8 cellular contexts compared by ENCODE assay signal in genomic region chr20:5056801-5057599, GRCh38. TPM values are rescaled to one million over a fixed set of nuclear protein-coding genes. Genes with fewer than 3 reads are reported as not detected.
DNase-seq lines count a peak whose midpoint lies in the region; ATAC-seq, FAIRE-seq and TF ChIP-seq lines count a peak whose summit lies in the region.

No MANE protein-coding gene starts in this region.

- H3K4me3 Mint-ChIP-seq in activated CD4-positive, alpha-beta memory T cell treated with anti-CD3 and anti-CD28 coated beads, Interleukin-2, amount 10 ng/mL, durations not matched to agents 7 days and 5 days = no peak overlapping the region

- ATAC-seq in pancreas (peak in 3 of 4 donors; percentile 48 to 82 (median 81)), HG03139 (IDR thresholded peaks at IDR 0.05; ENCODE audit: unreplicated experiment) (no peak)

- H3K9me3 Mint-ChIP-seq in activated CD4-positive, alpha-beta memory T cell treated with anti-CD3 and anti-CD28 coated beads, Interleukin-2, amount 10 ng/mL, durations not matched to agents 7 days and 5 days = no peaks in the 10 kb centered on the region

- intact Hi-C loops in pancreas (cut with DNase I) = no loop called here

- peak overlapping the region; percentile 88 for H3K27ac Mint-ChIP-seq in activated CD4-positive, alpha-beta memory T cell treated with anti-CD3 and anti-CD28 coated beads, Interleukin-2, amount 10 ng/mL, durations not matched to agents 7 days and 5 days

- peaks cover 31% of the 10 kb centered on the region for H3K4me1 Mint-ChIP-seq in activated CD4-positive, alpha-beta memory T cell treated with anti-CD3 and anti-CD28 coated beads, Interleukin-2, amount 10 ng/mL, durations not matched to agents 7 days and 5 days

- CTCF ChIA-PET in activated CD4-positive, alpha-beta memory T cell treated with anti-CD3 and anti-CD28 coated beads, Interleukin-2, amount 10 ng/mL, durations not matched to agents 7 days and 5 days (lab: Charles Lee) = interaction anchor here (0.5 to 4.2 kb wide), 35 partner anchors 8 to 1447 kb away, joined by 3 to 112 read pairs (median 5); partner anchors contain the start of genes CDS2 and SLC23A2

- peak; percentile 61 for TF ChIP-seq CTCF in epithelial cell of proximal tubule (conservative IDR thresholded peaks at IDR 0.05; ENCODE audit: low read depth, low read length)
- no peak for TF ChIP-seq CTCF in pancreas (IDR thresholded peaks at IDR 0.05)

- DNase-seq in GM18507 (ENCODE audit: extremely low spot score, insufficient read length, low read depth) (no peak), NAMALWA (ENCODE audit: low spot score) (peak; percentile 80), epithelial cell of proximal tubule (ENCODE audit: low read depth) (no peak), pancreas (peak in 2 of 6 donors; percentile 28 to 48), cortex of kidney (lab: John Stamatoyannopoulos, UW) (no peak), NCI-H1092 treated with DMSO at 0.1 percent for 48 hours (lab: John Stamatoyannopoulos, UW) (no peak)
- peak; percentile 79 for DNase-seq in activated CD4-positive, alpha-beta memory T cell treated with anti-CD3 and anti-CD28 coated beads, Interleukin-2, amount 10 ng/mL, durations not matched to agents 7 days and 5 days

- no peak overlapping the region for H3K4me3 ChIP-seq in epithelial cell of proximal tubule (ENCODE audit: low read depth, low read length)
- no peak overlapping the region for H3K4me3 ChIP-seq in pancreas

- peaks cover 4% of the 10 kb centered on the region for H3K36me3 Mint-ChIP-seq in activated CD4-positive, alpha-beta memory T cell treated with anti-CD3 and anti-CD28 coated beads, Interleukin-2, amount 10 ng/mL, durations not matched to agents 7 days and 5 days (ENCODE audit: low read depth)

- H3K27me3 ChIP-seq in pancreas = no peaks in the 10 kb centered on the region

- FAIRE-seq in GM18507 (lab: Jason Lieb, UNC) (peak; percentile 76), pancreas (lab: Jason Lieb, UNC) (no peak)

- H3K36me3 ChIP-seq in pancreas = no peaks in the 10 kb centered on the region

- peaks cover 2% of the 10 kb centered on the region for H3K27me3 Mint-ChIP-seq in activated CD4-positive, alpha-beta memory T cell treated with anti-CD3 and anti-CD28 coated beads, Interleukin-2, amount 10 ng/mL, durations not matched to agents 7 days and 5 days

- H3K27ac ChIP-seq in pancreas = peak overlapping the region in 1 of 4 donors; percentile 33

- H3K4me1 ChIP-seq in pancreas = no peaks in the 10 kb centered on the region

- WGBS in pancreas, 2 donors = 29 to 43% methylated on average over 5 of the region's 5 CpGs

- H3K9me3 ChIP-seq in pancreas = no peaks in the 10 kb centered on the region

- POLR2A ChIA-PET in activated CD4-positive, alpha-beta memory T cell treated with anti-CD3 and anti-CD28 coated beads, Interleukin-2, amount 10 ng/mL, durations not matched to agents 7 days and 5 days (lab: Charles Lee) = interaction anchor here (0.8 to 2.5 kb wide), 14 partner anchors 17 to 247 kb away, joined by 3 to 18 read pairs (median 6); partner anchors contain the start of genes CDS2, PCNA and SLC23A2

RNA-seq across cellular contexts. Expression of gene SLC23A2, which starts 55.7 kb away (rescaled TPM):
- total RNA-seq in activated CD4-positive, alpha-beta memory T cell treated with anti-CD3 and anti-CD28 coated beads, Interleukin-2, amount 10 ng/mL, durations not matched to agents 7 days and 5 days = 10 to 100 TPM; 12.9 to 14.1 TPM
- total RNA-seq in epithelial cell of proximal tubule (5.3 and 9.3 TPM in 2 replicates), pancreas (1 to 10 TPM; 6.2 to 9.9 (median 8.8) TPM)
- polyA plus RNA-seq in pancreas = 10 to 100 TPM in 1 of 2 donors, 1 to 10 TPM in 1; 4.3 to 12.9 TPM

RNA-seq across cellular contexts. Expression of gene TMEM230, which starts 55.9 kb away (rescaled TPM):
- total RNA-seq in activated CD4-positive, alpha-beta memory T cell treated with anti-CD3 and anti-CD28 coated beads, Interleukin-2, amount 10 ng/mL, durations not matched to agents 7 days and 5 days = 10 to 100 TPM; 71.2 to 73.3 TPM
- total RNA-seq in epithelial cell of proximal tubule = 82.0 and 103 TPM in 2 replicates
- total RNA-seq in pancreas = 10 to 100 TPM; 28.2 to 49.7 (median 43.4) TPM
- polyA plus RNA-seq in pancreas = 10 to 100 TPM; 76.3 to 98.8 TPM

Comparison
In these comparisons a context has a peak if more than half of its experiments do, and no peak if none do; other contexts are left out.
1. DNase-seq: peak in NAMALWA (single experiment) and activated CD4-positive, alpha-beta memory T cell treated with anti-CD3 and anti-CD28 coated beads, Interleukin-2, amount 10 ng/mL, durations not matched to agents 7 days and 5 days (single experiment); none in GM18507 (single experiment), epithelial cell of proximal tubule (single experiment), cortex of kidney (single experiment) and NCI-H1092 treated with DMSO at 0.1 percent for 48 hours (single experiment).